In genomic region chr1:9849691-9850441, GRCh38 we compare ENCODE assay signal across 9 cellular contexts. TPM values are rescaled to one million over a fixed set of nuclear protein-coding genes. Genes with fewer than 3 reads are reported as not detected.
A peak's percentile ranks its signal among the peaks of the same experiment; 100 is the strongest.
DNase-seq lines count a peak whose midpoint lies in the region; ATAC-seq and TF ChIP-seq lines count a peak whose summit lies in the region.
"Had no signal": no experiment of that assay in that cellular context is flagged by ENCODE, and none has a peak within 500 bp of the region (broad histone marks: within the 10 kb centered on the region; RNA-seq: fewer than 3 reads in every experiment).

No MANE protein-coding gene starts in this region.

- intact Hi-C loops in natural killer cell (cut with micrococcal nuclease), result no loop called here

- H3K27ac Mint-ChIP-seq in T-cell, result no peak overlapping the region
- H3K27ac Mint-ChIP-seq in natural killer cell, result no peak overlapping the region
- no peak overlapping the region for H3K27ac Mint-ChIP-seq in activated T-helper 17 cell treated with anti-CD3 and anti-CD28 coated beads, Interleukin-2, amount 50 U/mL, for 72 hours

- POLR2A ChIA-PET in T-cell (lab: Charles Lee), result interaction anchor here in 1 of 2 donors (0.6 kb wide), 1 partner anchor 70 kb away, joined by 3 read pairs; no protein-coding TSS in a partner anchor

- ATAC-seq in HG02571 (IDR thresholded peaks at IDR 0.05; ENCODE audit: unreplicated experiment) (peak; percentile 53), T-cell (replicated peaks in 1 of 4) (peak in 3 of 4 experiments; percentile 66 to 91 (median 77)), natural killer cell (no peak), HG02885 (IDR thresholded peaks at IDR 0.05; ENCODE audit: poor library complexity, unreplicated experiment) (no peak)
- no peak for ATAC-seq in activated T-helper 17 cell treated with anti-CD3 and anti-CD28 coated beads, Interleukin-2, amount 50 U/mL, for 72 hours (replicated peaks)

- peak overlapping the region; percentile 68 to 74 (median 70) for H3K4me3 Mint-ChIP-seq in T-cell
- no peak overlapping the region for H3K4me3 Mint-ChIP-seq in natural killer cell
- no peak overlapping the region for H3K4me3 Mint-ChIP-seq in activated T-helper 17 cell treated with anti-CD3 and anti-CD28 coated beads, Interleukin-2, amount 50 U/mL, for 72 hours

- CTCF ChIA-PET in T-cell (lab: Charles Lee), result interaction anchor here in 1 of 2 donors (0.6 kb wide), 1 partner anchor 636 kb away, joined by 3 read pairs; no protein-coding TSS in a partner anchor

- H3K4me1 Mint-ChIP-seq in T-cell, result peaks cover 5 to 19% (median 8%) of the 10 kb centered on the region in 3 donors
- no peaks in the 10 kb centered on the region for H3K4me1 Mint-ChIP-seq in natural killer cell
- no peaks in the 10 kb centered on the region for H3K4me1 Mint-ChIP-seq in activated T-helper 17 cell treated with anti-CD3 and anti-CD28 coated beads, Interleukin-2, amount 50 U/mL, for 72 hours

- H3K27me3 Mint-ChIP-seq in T-cell (no peaks in the 10 kb centered on the region), natural killer cell (ENCODE audit: low read depth in 2 of 2) (no peaks in the 10 kb centered on the region)
- no peaks in the 10 kb centered on the region for H3K27me3 Mint-ChIP-seq in activated T-helper 17 cell treated with anti-CD3 and anti-CD28 coated beads, Interleukin-2, amount 50 U/mL, for 72 hours

- peak; percentile 73 for DNase-seq in GM10266 (ENCODE audit: extremely low spot score)
- DNase-seq in T-cell, result peak in 4 of 34 experiments; percentile 11 to 43 (median 22)
- DNase-seq in islet precursor cell, result peak; percentile 44
- no peak for DNase-seq in natural killer cell
- DNase-seq: GM23248, occipital lobe had no signal

- H3K9me3 Mint-ChIP-seq in T-cell (peaks cover 0 to 8% (median 6%) of the 10 kb centered on the region in 3 donors), natural killer cell (no peaks in the 10 kb centered on the region)
- no peaks in the 10 kb centered on the region for H3K9me3 Mint-ChIP-seq in activated T-helper 17 cell treated with anti-CD3 and anti-CD28 coated beads, Interleukin-2, amount 50 U/mL, for 72 hours

- TF ChIP-seq CTCF in GM10266 (IDR thresholded peaks at IDR 0.05; ENCODE audit: control insufficient read depth, insufficient read depth, low read depth, missing control alignments) (no peak), natural killer cell (IDR thresholded peaks at IDR 0.05) (no peak)

- peaks cover 11% of the 10 kb centered on the region for H3K36me3 Mint-ChIP-seq in T-cell
- H3K36me3 Mint-ChIP-seq in natural killer cell, result no peaks in the 10 kb centered on the region
- H3K36me3 Mint-ChIP-seq in activated T-helper 17 cell treated with anti-CD3 and anti-CD28 coated beads, Interleukin-2, amount 50 U/mL, for 72 hours (ENCODE audit: low read depth), result no peaks in the 10 kb centered on the region

RNA-seq across cellular contexts. Expression of gene CLSTN1, which starts 26.1 kb away (rescaled TPM):
- 100 to 1,000 TPM in 2 of 5 donors, 10 to 100 TPM in 3; 84.6 to 105 (median 91.2) TPM for total RNA-seq in T-cell
- 100 to 1,000 TPM in 1 of 3 donors, 10 to 100 TPM in 2; 83.1 to 114 (median 94.5) TPM for total RNA-seq in natural killer cell
- 10 to 100 TPM; 41.7 to 55.5 TPM for total RNA-seq in activated T-helper 17 cell treated with anti-CD3 and anti-CD28 coated beads, Interleukin-2, amount 50 U/mL, for 72 hours

Comparison
In these comparisons a context has a peak if more than half of its experiments do, and no peak if none do; other contexts are left out.
1. ATAC-seq: peak in HG02571 (single experiment) and T-cell (3 of 4); none in natural killer cell (0 of 3), activated T-helper 17 cell treated with anti-CD3 and anti-CD28 coated beads, Interleukin-2, amount 50 U/mL, for 72 hours (single experiment) and HG02885 (single experiment).
2. H3K4me3 Mint-ChIP-seq: peak in T-cell (3 of 3); none in natural killer cell (single experiment) and activated T-helper 17 cell treated with anti-CD3 and anti-CD28 coated beads, Interleukin-2, amount 50 U/mL, for 72 hours (single experiment).